Comparison of ENCODE assay signal across 26 cellular contexts in the genomic region with DNA sequence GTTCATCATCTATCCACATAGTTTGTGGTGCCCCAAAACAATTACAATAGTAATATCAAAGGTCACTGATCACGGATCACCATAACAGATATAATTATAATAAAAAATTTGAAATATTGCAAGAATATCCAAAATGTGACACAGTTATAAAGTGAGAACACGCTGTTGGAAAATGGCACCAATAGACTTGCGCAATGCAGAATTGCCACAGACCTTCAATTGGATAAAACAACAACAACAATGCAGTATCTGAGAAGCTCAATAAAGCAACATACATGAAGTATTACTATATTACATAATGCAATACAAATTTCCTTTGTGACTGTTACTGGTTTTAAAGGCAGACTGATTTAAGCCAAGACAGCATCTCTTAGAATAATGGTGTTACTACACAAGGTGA. TPM values are rescaled to one million over a fixed set of nuclear protein-coding genes. Genes with fewer than 3 reads are reported as not detected.
DNase-seq lines count a peak whose midpoint lies in the region; ATAC-seq, FAIRE-seq and TF ChIP-seq lines count a peak whose summit lies in the region.
"Had no signal": no experiment of that assay in that cellular context is flagged by ENCODE, and none has a peak within 500 bp of the region (broad histone marks: within the 10 kb centered on the region; RNA-seq: fewer than 3 reads in every experiment).

No MANE protein-coding gene starts in this region.

- H3K36me3 ChIP-seq in IMR-90 (ENCODE audit: control insufficient read depth, insufficient read depth, low read length) (no peaks in the 10 kb centered on the region), K562 (ENCODE audit: control insufficient read depth, insufficient read depth, low read length) (no peaks in the 10 kb centered on the region), neural progenitor cell (no peaks in the 10 kb centered on the region)
- H3K36me3 ChIP-seq: BLaER1 treated with 17β-estradiol and CSF1 and Interleukin-3, amounts not matched to agents 10 nM and 100 nM had no signal

- no peaks in the 10 kb centered on the region for H3K9me3 Mint-ChIP-seq in neural progenitor cell
- H3K9me3 Mint-ChIP-seq in stimulated activated memory B cell treated with anti-CD40 and anti-IgM and Interleukin-4, amounts not matched to agents 10 μg/mL and 1 μg/mL and 100 μg/mL, for 72 hours: no peaks in the 10 kb centered on the region
- H3K9me3 Mint-ChIP-seq: CD4-positive, alpha-beta memory T cell had no signal

- no peak overlapping the region for H3K23ac ChIP-seq in IMR-90 (ENCODE audit: low read depth, low read length)

- H4K5ac ChIP-seq in IMR-90 (ENCODE audit: low read depth, low read length): no peak overlapping the region

- no peak overlapping the region for H3K4me2 ChIP-seq in IMR-90 (ENCODE audit: low read depth, low read length)
- H3K4me2 ChIP-seq in K562 (ENCODE audit: insufficient read depth, low read length): no peak overlapping the region
- H3K4me2 ChIP-seq in neural progenitor cell: no peak overlapping the region
- H3K4me2 ChIP-seq: BLaER1 treated with 17β-estradiol and CSF1 and Interleukin-3, amounts not matched to agents 10 nM and 100 nM had no signal

- BruUV-seq in IMR-90 (replicated peaks; lab: Mats Ljungman, UMichigan) (no TSS peak), K562 (replicated peaks; lab: Mats Ljungman, UMichigan) (no TSS peak)

- no peaks in the 10 kb centered on the region for H3K79me2 ChIP-seq in K562 (ENCODE audit: control insufficient read depth, insufficient read depth, low read length)
- no peaks in the 10 kb centered on the region for H3K79me2 ChIP-seq in neural progenitor cell (ENCODE audit: low read depth)

- H3K36me3 Mint-ChIP-seq in neural progenitor cell: peaks cover under 1% of the 10 kb centered on the region
- no peaks in the 10 kb centered on the region for H3K36me3 Mint-ChIP-seq in stimulated activated memory B cell treated with anti-CD40 and anti-IgM and Interleukin-4, amounts not matched to agents 10 μg/mL and 1 μg/mL and 100 μg/mL, for 72 hours
- H3K36me3 Mint-ChIP-seq: CD4-positive, alpha-beta memory T cell; CD4-positive, CD25-positive, alpha-beta regulatory T cell; CD8-positive, alpha-beta memory T cell had no signal

- TF ChIP-seq POLR2A in IMR-90 (IDR thresholded peaks at IDR 0.05; ENCODE audit: low read depth, low read length) (no peak), K562 (conservative IDR thresholded peaks at IDR 0.05) (no peak)

- no peak for TF ChIP-seq CTCF in IMR-90 (conservative IDR thresholded peaks at IDR 0.05; ENCODE audit: low read depth, low read length)
- no peak for TF ChIP-seq CTCF in K562 (IDR thresholded peaks at IDR 0.05 in 2 of 3, conservative IDR thresholded peaks at IDR 0.05 in 1 of 3; ENCODE audit: insufficient read depth in 2 of 3, low read depth in 1 of 3, low read length in 3 of 3)
- TF ChIP-seq CTCF in neural progenitor cell (IDR thresholded peaks at IDR 0.05): no peak

- H3K9me3 ChIP-seq in IMR-90 (ENCODE audit: control insufficient read depth, insufficient read depth, low read length): no peaks in the 10 kb centered on the region
- H3K9me3 ChIP-seq in K562 (replicated peaks; ENCODE audit: control insufficient read depth, insufficient read depth, low read depth, low read length): no peaks in the 10 kb centered on the region
- no peaks in the 10 kb centered on the region for H3K9me3 ChIP-seq in neural progenitor cell (ENCODE audit: low read depth)
- H3K9me3 ChIP-seq: BLaER1 treated with 17β-estradiol and CSF1 and Interleukin-3, amounts not matched to agents 10 nM and 100 nM had no signal

- H3K79me1 ChIP-seq in IMR-90 (ENCODE audit: low read depth in 1 of 2, low read length in 2 of 2): no peaks in the 10 kb centered on the region

- H4K8ac ChIP-seq in IMR-90 (ENCODE audit: low read depth in 2 of 2, low read length in 2 of 2): no peak overlapping the region

- no peak for TF ChIP-seq EP300 in K562 (IDR thresholded peaks at IDR 0.05; ENCODE audit: low read length)

- CTCF ChIA-PET in IMR-90 (lab: Yijun Ruan, JAX): interaction anchor here (0.8 to 1.0 kb wide), 2 partner anchors 20 to 58 kb away, joined by 3 read pairs; no protein-coding TSS in a partner anchor
- CTCF ChIA-PET in K562 (lab: Yijun Ruan, JAX; ENCODE audit: low intra/inter-chr PET ratio): no interaction called here

- H3K14ac ChIP-seq in IMR-90 (replicated peaks; ENCODE audit: low read depth, low read length): no peak overlapping the region

- no peak overlapping the region for H3K27ac ChIP-seq in IMR-90 (ENCODE audit: insufficient read depth, low read length)
- no peak overlapping the region for H3K27ac ChIP-seq in K562 (ENCODE audit: extremely low read depth, low read depth, low read length)
- no peak overlapping the region for H3K27ac ChIP-seq in neural progenitor cell
- H3K27ac ChIP-seq: BLaER1 treated with 17β-estradiol and CSF1 and Interleukin-3, amounts not matched to agents 10 nM and 100 nM; C4-2B had no signal

- no peaks in the 10 kb centered on the region for H4K20me1 ChIP-seq in IMR-90 (ENCODE audit: insufficient read depth, low read length)
- H4K20me1 ChIP-seq in K562 (replicated peaks; ENCODE audit: control insufficient read depth, insufficient read depth, low read length): no peaks in the 10 kb centered on the region
- H4K20me1 ChIP-seq in neural progenitor cell (ENCODE audit: low read depth): no peaks in the 10 kb centered on the region
- H4K20me1 ChIP-seq: BLaER1 treated with 17β-estradiol and CSF1 and Interleukin-3, amounts not matched to agents 10 nM and 100 nM had no signal

- no peak for FAIRE-seq in K562 (lab: Jason Lieb, UNC)
- FAIRE-seq: A204.1, GM12878, GM12892, GM18507 had no signal

- H3K4ac ChIP-seq in IMR-90 (ENCODE audit: low read depth, low read length): no peak overlapping the region

- H2BK20ac ChIP-seq in IMR-90 (ENCODE audit: low read depth, low read length): no peak overlapping the region

- H3K9me1 ChIP-seq in IMR-90 (ENCODE audit: insufficient read depth, low read length) (no peaks in the 10 kb centered on the region), K562 (ENCODE audit: control insufficient read depth, insufficient read depth, low read length) (no peaks in the 10 kb centered on the region)

- H2BK5ac ChIP-seq in IMR-90 (ENCODE audit: low read depth, low read length, poor library complexity, severe bottlenecking): no peak overlapping the region

- no peak overlapping the region for H3K9ac ChIP-seq in IMR-90 (ENCODE audit: low read depth, low read length)
- H3K9ac ChIP-seq in K562 (ENCODE audit: insufficient read depth in 1 of 2, low read depth in 2 of 2, low read length in 2 of 2): no peak overlapping the region
- no peak overlapping the region for H3K9ac ChIP-seq in neural progenitor cell
- H3K9ac ChIP-seq: BLaER1 treated with 17β-estradiol and CSF1 and Interleukin-3, amounts not matched to agents 10 nM and 100 nM had no signal

- H3K4me1 ChIP-seq in IMR-90 (ENCODE audit: control insufficient read depth, insufficient read depth, low read length) (no peaks in the 10 kb centered on the region), K562 (replicated peaks in 1 of 2; ENCODE audit: control insufficient read depth in 2 of 2, insufficient read depth in 2 of 2, low read length in 2 of 2) (no peaks in the 10 kb centered on the region), neural progenitor cell (no peaks in the 10 kb centered on the region)

- no peak for TF ChIP-seq RAD21 in IMR-90 (IDR thresholded peaks at IDR 0.05; ENCODE audit: low read length)
- no peak for TF ChIP-seq RAD21 in K562 (CRISPR knock-in tag; conservative IDR thresholded peaks at IDR 0.05 in 1 of 2, IDR thresholded peaks at IDR 0.05 in 1 of 2)

- no peaks in the 10 kb centered on the region for H3F3A ChIP-seq in neural progenitor cell (ENCODE audit: low read depth)

- H3K56ac ChIP-seq in IMR-90 (ENCODE audit: extremely low read depth, insufficient read depth, low read length): no peak overlapping the region

- no peaks in the 10 kb centered on the region for H3K4me1 Mint-ChIP-seq in neural progenitor cell
- no peaks in the 10 kb centered on the region for H3K4me1 Mint-ChIP-seq in stimulated activated memory B cell treated with anti-CD40 and anti-IgM and Interleukin-4, amounts not matched to agents 10 μg/mL and 1 μg/mL and 100 μg/mL, for 72 hours
- H3K4me1 Mint-ChIP-seq: B cell; CD4-positive, alpha-beta memory T cell; CD4-positive, CD25-positive, alpha-beta regulatory T cell; CD8-positive, alpha-beta memory T cell had no signal

- in situ Hi-C loops in IMR-90 (cut with MboI; ENCODE audit: low sequenced_read_pairs): no loop called here
- in situ Hi-C loops in K562 (cut with MboI): loop anchor here (25.0 kb wide), 1 partner anchor 1135 kb away; no protein-coding TSS in a partner anchor
- in situ Hi-C loops in ACHN (cut with HindIII; ENCODE audit: low pct_ligation_motif_present, low pct_unique_long_range_greater_than_20kb, low sequenced_read_pairs): no loop called here

- H3K27me3 Mint-ChIP-seq in neural progenitor cell (ENCODE audit: insufficient read depth, low read depth): no peaks in the 10 kb centered on the region
- H3K27me3 Mint-ChIP-seq in stimulated activated memory B cell treated with anti-CD40 and anti-IgM and Interleukin-4, amounts not matched to agents 10 μg/mL and 1 μg/mL and 100 μg/mL, for 72 hours: peaks cover 18% of the 10 kb centered on the region

- H2AFZ ChIP-seq in IMR-90 (replicated peaks; ENCODE audit: low read length, poor library complexity) (no peak overlapping the region), K562 (ENCODE audit: low read depth, low read length) (no peak overlapping the region), neural progenitor cell (replicated peaks) (peak overlapping the region; percentile 69)

- no peak overlapping the region for H2BK15ac ChIP-seq in IMR-90 (ENCODE audit: low read depth, low read length)

- no peak overlapping the region for H3K27ac Mint-ChIP-seq in neural progenitor cell
- no peak overlapping the region for H3K27ac Mint-ChIP-seq in stimulated activated memory B cell treated with anti-CD40 and anti-IgM and Interleukin-4, amounts not matched to agents 10 μg/mL and 1 μg/mL and 100 μg/mL, for 72 hours
- H3K27ac Mint-ChIP-seq: B cell; CD4-positive, alpha-beta memory T cell; CD8-positive, alpha-beta memory T cell had no signal

- H2AK5ac ChIP-seq in IMR-90 (ENCODE audit: low read depth, low read length): no peak overlapping the region

- H3K18ac ChIP-seq in IMR-90 (ENCODE audit: low read depth, low read length): no peak overlapping the region

- no peak overlapping the region for H2BK120ac ChIP-seq in IMR-90 (ENCODE audit: low read depth, low read length)

- no peak overlapping the region for H3K4me3 ChIP-seq in IMR-90 (ENCODE audit: insufficient read depth, low read depth, low read length)
- no peak overlapping the region for H3K4me3 ChIP-seq in K562
- no peak overlapping the region for H3K4me3 ChIP-seq in neural progenitor cell
- H3K4me3 ChIP-seq: BLaER1 treated with 17β-estradiol and CSF1 and Interleukin-3, amounts not matched to agents 10 nM and 100 nM; GM12878 had no signal

- H4K91ac ChIP-seq in IMR-90 (ENCODE audit: insufficient read depth, low read depth, low read length): no peak overlapping the region

- intact Hi-C loops in IMR-90 (cut with micrococcal nuclease) (no loop called here), K562 (cut with micrococcal nuclease) (no loop called here)

- POLR2A ChIA-PET in IMR-90 (lab: Charles Lee; ENCODE audit: unreplicated experiment) (no interaction called here), K562 (lab: Yijun Ruan, JAX) (interaction anchor here (0.6 kb wide), 1 partner anchor 8 kb away, joined by 3 read pairs; no protein-coding TSS in a partner anchor)

- peaks cover 3% of the 10 kb centered on the region; the same call in 1 of the 2 replicates for H3K27me3 ChIP-seq in IMR-90 (ENCODE audit: control insufficient read depth, insufficient read depth, low read length)
- no peaks in the 10 kb centered on the region; a peak in 1 of 5 replicates for H3K27me3 ChIP-seq in K562 (ENCODE audit: control insufficient read depth in 2 of 2, insufficient read depth in 2 of 2, low read length in 2 of 2)
- H3K27me3 ChIP-seq in neural progenitor cell: no peaks in the 10 kb centered on the region
- H3K27me3 ChIP-seq: BLaER1 treated with 17β-estradiol and CSF1 and Interleukin-3, amounts not matched to agents 10 nM and 100 nM had no signal

- dilution Hi-C loops in IMR-90 (cut with HindIII; ENCODE audit: low sequenced_read_pairs, unreplicated experiment): no loop called here

- no peak overlapping the region for H3K4me3 Mint-ChIP-seq in neural progenitor cell
- no peak overlapping the region for H3K4me3 Mint-ChIP-seq in stimulated activated memory B cell treated with anti-CD40 and anti-IgM and Interleukin-4, amounts not matched to agents 10 μg/mL and 1 μg/mL and 100 μg/mL, for 72 hours
- H3K4me3 Mint-ChIP-seq: B cell; CD4-positive, alpha-beta memory T cell; CD4-positive, CD25-positive, alpha-beta regulatory T cell; CD8-positive, alpha-beta memory T cell had no signal

- H2AK9ac ChIP-seq in IMR-90 (replicated peaks; ENCODE audit: low read depth, low read length, poor library complexity): no peak overlapping the region

- DNase-seq in IMR-90: no peak
- DNase-seq in K562 (ENCODE audit: extremely low read depth in 1 of 4, low spot score in 3 of 4): no peak
- no peak for DNase-seq in neural progenitor cell (ENCODE audit: low spot score)
- no peak for DNase-seq in ACHN
- DNase-seq in activated T-cell treated with anti-CD3 and anti-CD28 coated beads for 4 hours: no peak
- DNase-seq: 8988T; AML-193; CD4-positive, alpha-beta memory T cell; CD4-positive, CD25-positive, alpha-beta regulatory T cell; CD8-positive, alpha-beta memory T cell; COR-L47; DMS 273 treated with DMSO at 0.1 percent for 48 hours; DMS153; DMS53; DMS79; DND-41; EL; GDM1 had no signal

- no CpG with 5 or more reads among the region's 3 CpGs for WGBS in IMR-90 (ENCODE audit: extremely low coverage in 2 of 2, insufficient read length in 1 of 2), 2 experiments
- 0% methylated on average over 3 of the region's 3 CpGs for WGBS in K562 (ENCODE audit: insufficient coverage, low coverage, missing lambda C conversion rate)

- ATAC-seq in IMR-90 (ENCODE audit: low read depth) (no peak), K562 (no peak)
- ATAC-seq in stimulated activated memory B cell treated with anti-CD40 and anti-IgM and Interleukin-4, amounts not matched to agents 10 μg/mL and 1 μg/mL and 100 μg/mL, for 72 hours: no peak
- ATAC-seq: GM12878 had no signal

RNA-seq across cellular contexts. Expression of a gene that starts 44.7 kb away (rescaled TPM):
- total RNA-seq in IMR-90 (2012; rRNA removed) (46.8 and 49.4 TPM in 2 replicates), K562 (2014; rRNA removed) (23.4 and 24.7 TPM in 2 replicates), K562 (2014; rRNA removed; fragmentation: Illumina TruSeq; extraction: Trizol) (39.1 and 39.2 TPM in 2 replicates), K562 (2015; rRNA removed; fragmentation: Illumina TruSeq; extraction: Trizol) (38.4 and 41.1 TPM in 2 replicates), K562 (2021) (48.0 and 51.4 TPM in 2 replicates), neural progenitor cell (ENCODE audit: low replicate concordance) (51.7 and 58.9 TPM in 2 replicates)
- polyA plus RNA-seq in IMR-90 (2012; rRNA removed) (63.1 and 68.3 TPM in 2 replicates), K562 (2011; rRNA removed) (62.1 and 77.6 TPM in 2 replicates), K562 (2014; fragmentation: Illumina TruSeq; extraction: Trizol) (38.0 and 43.9 TPM in 2 replicates), K562 (2014; fragmentation: Nextera tagmentation; extraction: Ambion mirVana) (10 to 100 TPM; 44.3 to 68.7 TPM), K562 (2014; rRNA removed) (28.9 and 32.2 TPM in 2 replicates)
- 14.9 and 15.2 TPM in 2 replicates for polyA plus RNA-seq in IMR-90 (2012; cell fraction: cytosol; rRNA removed)
- polyA plus RNA-seq in IMR-90 (2012; cell fraction: nucleus; rRNA removed; ENCODE audit: low replicate concordance): 15.8 and 88.5 TPM in 2 replicates
- total RNA-seq in K562 (2011; cell fraction: chromatin; rRNA removed; ENCODE audit: low replicate concordance): 53.6 and 122 TPM in 2 replicates
- 36.7 and 44.0 TPM in 2 replicates for total RNA-seq in K562 (2011; cell fraction: nucleolus; rRNA removed)
- 65.5 and 95.0 TPM in 2 replicates for total RNA-seq in K562 (2011; cell fraction: nucleoplasm; rRNA removed)
- polyA plus RNA-seq in K562 (2011; cell fraction: cytosol; rRNA removed): 42.1 and 82.3 TPM in 2 replicates
- polyA plus RNA-seq in K562 (2011; cell fraction: nucleus; rRNA removed): 60.0 and 97.1 TPM in 2 replicates
- 33.7 and 34.3 TPM in 2 replicates for polyA plus RNA-seq in K562 (2012)
- polyA minus RNA-seq in K562 (2011; rRNA and poly(A)+ RNA removed): 194 and 197 TPM in 2 replicates
- polyA minus RNA-seq in K562 (2011; cell fraction: cytosol; rRNA and poly(A)+ RNA removed): 48.2 and 51.7 TPM in 2 replicates
- 41.2 and 96.2 TPM in 2 replicates for polyA minus RNA-seq in K562 (2011; cell fraction: nucleus; rRNA and poly(A)+ RNA removed)
